14 cellular contexts compared by ENCODE assay signal in genomic region chr2:105800953-105801635, GRCh38. TPM values are rescaled to one million over a fixed set of nuclear protein-coding genes. Genes with fewer than 3 reads are reported as not detected.
DNase-seq lines count a peak whose midpoint lies in the region; ATAC-seq and TF ChIP-seq lines count a peak whose summit lies in the region.
"Had no signal": no experiment of that assay in that cellular context is flagged by ENCODE, and none has a peak within 500 bp of the region (broad histone marks: within the 10 kb centered on the region; RNA-seq: fewer than 3 reads in every experiment).

No MANE protein-coding gene starts in this region.

- H3K4me1 Mint-ChIP-seq in effector memory CD8-positive, alpha-beta T cell (ENCODE audit: low read depth in 2 of 2): peaks cover 78 to 89% of the 10 kb centered on the region in 2 donors

- peak overlapping the region; percentile 91 to 97 for H3K27ac Mint-ChIP-seq in effector memory CD8-positive, alpha-beta T cell
- H3K27ac Mint-ChIP-seq: neural progenitor cell had no signal

- peak; percentile 62 for DNase-seq in activated effector memory CD4-positive, alpha-beta T cell treated with anti-CD3 and anti-CD28 coated beads, Interleukin-2, amount 50 U/mL, for 16 hours
- no peak for DNase-seq in activated effector memory CD4-positive, alpha-beta T cell treated with Interleukin-2 at 50 U/mL for 16 hours
- peak in 2 of 3 donors; percentile 30 to 47 for DNase-seq in Peyer's patch
- no peak for DNase-seq in effector memory CD8-positive, alpha-beta T cell
- no peak for DNase-seq in NCI-H2227 treated with DMSO at 0.1 percent for 48 hours (lab: John Stamatoyannopoulos, UW)
- DNase-seq: adrenal gland, dorsolateral prefrontal cortex, NCI-H1092 treated with DMSO at 0.1 percent for 48 hours, uterus had no signal

- H3K36me3 Mint-ChIP-seq in effector memory CD8-positive, alpha-beta T cell (ENCODE audit: insufficient read depth): peaks cover 24% of the 10 kb centered on the region

- whole genome bisulfite sequencing in thymus: 64% methylated on average over 13 of the region's 13 CpGs

- no peak for ATAC-seq in effector memory CD8-positive, alpha-beta T cell (replicated peaks)
- ATAC-seq in GM21529 (IDR thresholded peaks at IDR 0.05; ENCODE audit: unreplicated experiment): no peak
- no peak for ATAC-seq in GM21526 (IDR thresholded peaks at IDR 0.05; ENCODE audit: low FRiP score, unreplicated experiment)
- ATAC-seq: Right ventricle myocardium inferior had no signal

- H3K9me3 ChIP-seq in Peyer's patch: no peaks in the 10 kb centered on the region
- no peaks in the 10 kb centered on the region for H3K9me3 ChIP-seq in thymus (ENCODE audit: control insufficient read depth)
- H3K9me3 ChIP-seq: adrenal gland, uterus had no signal

- H3K4me1 ChIP-seq in Peyer's patch: peaks cover 0 to 89% (median 36%) of the 10 kb centered on the region in 4 donors
- peaks cover 48% of the 10 kb centered on the region for H3K4me1 ChIP-seq in thymus (ENCODE audit: control insufficient read depth, insufficient read depth, low read length)

- TF ChIP-seq POLR2A in Peyer's patch (IDR thresholded peaks at IDR 0.05): no peak

- H3K27me3 ChIP-seq in Peyer's patch (no peaks in the 10 kb centered on the region), thymus (ENCODE audit: control insufficient read depth, insufficient read depth) (no peaks in the 10 kb centered on the region)
- H3K27me3 ChIP-seq: adrenal gland, dorsolateral prefrontal cortex, neural progenitor cell, uterus had no signal

- peak overlapping the region; percentile 75 for H3K4me3 Mint-ChIP-seq in effector memory CD8-positive, alpha-beta T cell
- H3K4me3 Mint-ChIP-seq: neural progenitor cell had no signal

- H3K27ac ChIP-seq in Peyer's patch (peak overlapping the region; percentile 21 to 86 (median 52)), thymus (ENCODE audit: low read depth) (peak overlapping the region; percentile 71)
- H3K27ac ChIP-seq: adrenal gland, neural progenitor cell, uterus had no signal

- no peaks in the 10 kb centered on the region for H3K36me3 ChIP-seq in Peyer's patch
- H3K36me3 ChIP-seq in thymus (ENCODE audit: control insufficient read depth, insufficient read depth): no peaks in the 10 kb centered on the region
- H3K36me3 ChIP-seq: adrenal gland, neural progenitor cell, uterus had no signal

- no peak overlapping the region for H3K4me3 ChIP-seq in Peyer's patch
- H3K4me3 ChIP-seq in thymus (ENCODE audit: low read length): no peak overlapping the region
- H3K4me3 ChIP-seq: adrenal gland, dorsolateral prefrontal cortex, neural progenitor cell, uterus had no signal

- H3K27me3 Mint-ChIP-seq in effector memory CD8-positive, alpha-beta T cell: no peaks in the 10 kb centered on the region

- no peak for TF ChIP-seq CTCF in Peyer's patch (IDR thresholded peaks at IDR 0.05)

- H3K9me3 Mint-ChIP-seq in effector memory CD8-positive, alpha-beta T cell: no peaks in the 10 kb centered on the region

RNA-seq across cellular contexts. Expression of gene NCK2, which starts 56.4 kb away (rescaled TPM):
- total RNA-seq in Peyer's patch: 10 to 100 TPM; 58.6 to 94.5 (median 85.8) TPM
- polyA plus RNA-seq in thymus: 31.4 TPM

Comparison
In these comparisons a context has a peak if more than half of its experiments do, and no peak if none do; other contexts are left out.
1. DNase-seq: peak in activated effector memory CD4-positive, alpha-beta T cell treated with anti-CD3 and anti-CD28 coated beads, Interleukin-2, amount 50 U/mL, for 16 hours (single experiment) and Peyer's patch (2 of 3); none in activated effector memory CD4-positive, alpha-beta T cell treated with Interleukin-2 at 50 U/mL for 16 hours (single experiment), effector memory CD8-positive, alpha-beta T cell (0 of 3) and NCI-H2227 treated with DMSO at 0.1 percent for 48 hours (single experiment).